Comparison of ENCODE assay signal across 29 cellular contexts in genomic region chr12:5186715-5187114, GRCh38.
"Had no signal": no experiment of that assay in that cellular context is flagged by ENCODE, and none has a peak within 500 bp of the region (broad histone marks: within the 10 kb centered on the region; RNA-seq: fewer than 3 reads in every experiment).

No MANE protein-coding gene starts in this region.

- H3K9me3 Mint-ChIP-seq: activated CD4-positive, alpha-beta memory T cell treated with anti-CD3 and anti-CD28 coated beads for 36 hours; activated CD4-positive, alpha-beta T cell treated with anti-CD3 and anti-CD28 coated beads, Interleukin-2, amount 10 ng/mL, durations not matched to agents 24 days and 14 days; activated naive CD4-positive, alpha-beta T cell treated with anti-CD3 and anti-CD28 coated beads, Interleukin-2, amount 10 ng/mL, durations not matched to agents 7 days and 5 days; activated naive CD4-positive, alpha-beta T cell treated with anti-CD3 and anti-CD28 coated beads, Interleukin-2, amount 50 U/mL, for 72 hours; activated naive CD8-positive, alpha-beta T cell treated with anti-CD3 and anti-CD28 coated beads, Interleukin-2, amount 10 ng/mL, durations not matched to agents 7 days and 5 days; brain had no signal

- H3K4me1 ChIP-seq: ascending aorta, breast epithelium, colonic mucosa, heart left ventricle had no signal

- H3K4me3 Mint-ChIP-seq: activated CD4-positive, alpha-beta memory T cell treated with anti-CD3 and anti-CD28 coated beads for 36 hours; activated CD4-positive, alpha-beta T cell treated with anti-CD3 and anti-CD28 coated beads for 36 hours; activated CD4-positive, alpha-beta T cell treated with anti-CD3 and anti-CD28 coated beads, Interleukin-2, amount 10 ng/mL, durations not matched to agents 24 days and 14 days; activated CD8-positive, alpha-beta memory T cell treated with anti-CD3 and anti-CD28 coated beads, Interleukin-2, amount 10 ng/mL, durations not matched to agents 7 days and 5 days; activated CD8-positive, alpha-beta T cell treated with anti-CD3 and anti-CD28 coated beads, Interleukin-2, amount 10 ng/mL, durations not matched to agents 7 days and 5 days; activated naive CD4-positive, alpha-beta T cell treated with anti-CD3 and anti-CD28 coated beads, Interleukin-2, amount 10 ng/mL, durations not matched to agents 7 days and 5 days; activated naive CD8-positive, alpha-beta T cell treated with anti-CD3 and anti-CD28 coated beads, Interleukin-2, amount 10 ng/mL, durations not matched to agents 7 days and 5 days; brain had no signal

- H3K4me1 Mint-ChIP-seq: activated CD4-positive, alpha-beta T cell treated with anti-CD3 and anti-CD28 coated beads for 36 hours; activated CD4-positive, alpha-beta T cell treated with anti-CD3 and anti-CD28 coated beads, Interleukin-2, amount 10 ng/mL, durations not matched to agents 24 days and 14 days; activated CD8-positive, alpha-beta memory T cell treated with anti-CD3 and anti-CD28 coated beads, Interleukin-2, amount 10 ng/mL, durations not matched to agents 7 days and 5 days; activated naive CD4-positive, alpha-beta T cell treated with anti-CD3 and anti-CD28 coated beads, Interleukin-2, amount 10 ng/mL, durations not matched to agents 7 days and 5 days; activated naive CD8-positive, alpha-beta T cell treated with anti-CD3 and anti-CD28 coated beads, Interleukin-2, amount 10 ng/mL, durations not matched to agents 7 days and 5 days had no signal

- H3K27ac ChIP-seq: ascending aorta, breast epithelium, cardiac muscle cell, colonic mucosa, gastrocnemius medialis, heart left ventricle had no signal

- H3K27me3 ChIP-seq: ascending aorta, breast epithelium, cardiac muscle cell, colonic mucosa, gastrocnemius medialis, heart left ventricle had no signal

- H3K36me3 ChIP-seq: ascending aorta, breast epithelium, cardiac muscle cell, colonic mucosa, gastrocnemius medialis, heart left ventricle had no signal

- H3K36me3 Mint-ChIP-seq: activated CD4-positive, alpha-beta memory T cell treated with anti-CD3 and anti-CD28 coated beads for 36 hours; activated CD8-positive, alpha-beta memory T cell treated with anti-CD3 and anti-CD28 coated beads, Interleukin-2, amount 10 ng/mL, durations not matched to agents 7 days and 5 days; activated naive CD4-positive, alpha-beta T cell treated with anti-CD3 and anti-CD28 coated beads, Interleukin-2, amount 10 ng/mL, durations not matched to agents 7 days and 5 days; activated naive CD4-positive, alpha-beta T cell treated with anti-CD3 and anti-CD28 coated beads, Interleukin-2, amount 50 U/mL, for 72 hours; activated naive CD8-positive, alpha-beta T cell treated with anti-CD3 and anti-CD28 coated beads, Interleukin-2, amount 10 ng/mL, durations not matched to agents 7 days and 5 days; brain had no signal

- DNase-seq: activated CD4-positive, alpha-beta memory T cell treated with anti-CD3 and anti-CD28 coated beads for 36 hours; activated CD4-positive, alpha-beta T cell treated with anti-CD3 and anti-CD28 coated beads for 36 hours; activated CD4-positive, alpha-beta T cell treated with anti-CD3 and anti-CD28 coated beads, Interleukin-2, amount 10 ng/mL, durations not matched to agents 24 days and 14 days; activated CD4-positive, CD25-positive, alpha-beta regulatory T cell; activated CD4-positive, CD25-positive, alpha-beta regulatory T cell treated with anti-CD3 and anti-CD28 coated beads, Interleukin-2, amount 50 U/mL, for 72 hours; activated CD8-positive, alpha-beta memory T cell treated with anti-CD3 and anti-CD28 coated beads, Interleukin-2, amount 10 ng/mL, durations not matched to agents 7 days and 5 days; activated CD8-positive, alpha-beta memory T cell treated with anti-CD3 and anti-CD28 coated beads, Interleukin-2, amount 50 U/mL, for 4 hours; activated CD8-positive, alpha-beta T cell treated with anti-CD3 and anti-CD28 coated beads, Interleukin-2, amount 10 ng/mL, durations not matched to agents 7 days and 5 days; activated gamma-delta T cell; activated naive CD4-positive, alpha-beta T cell; activated naive CD4-positive, alpha-beta T cell treated with anti-CD3 and anti-CD28 coated beads, Interleukin-2, amount 10 ng/mL, durations not matched to agents 7 days and 5 days; activated naive CD8-positive, alpha-beta T cell treated with anti-CD3 and anti-CD28 coated beads, Interleukin-2, amount 10 ng/mL, durations not matched to agents 7 days and 5 days; activated T-cell treated with anti-CD3 and anti-CD28 coated beads, Interleukin-2, amount 50 U/mL, for 1 hour; activated T-cell treated with anti-CD3 and anti-CD28 coated beads, Interleukin-2, amount 50 U/mL, for 48 hours; central memory CD4-positive, alpha-beta T cell; cerebellar nuclear complex; colonic mucosa; effector CD8-positive, alpha-beta T cell; foreskin fibroblast; gastrocnemius medialis; glutamatergic neuron; heart left ventricle; T-helper 2 cell had no signal

- H3K27ac Mint-ChIP-seq: activated CD4-positive, alpha-beta memory T cell treated with anti-CD3 and anti-CD28 coated beads for 36 hours; activated CD4-positive, alpha-beta T cell treated with anti-CD3 and anti-CD28 coated beads for 36 hours; activated CD4-positive, alpha-beta T cell treated with anti-CD3 and anti-CD28 coated beads, Interleukin-2, amount 10 ng/mL, durations not matched to agents 24 days and 14 days; activated CD8-positive, alpha-beta memory T cell treated with anti-CD3 and anti-CD28 coated beads, Interleukin-2, amount 10 ng/mL, durations not matched to agents 7 days and 5 days; activated CD8-positive, alpha-beta T cell treated with anti-CD3 and anti-CD28 coated beads, Interleukin-2, amount 10 ng/mL, durations not matched to agents 7 days and 5 days; activated naive CD4-positive, alpha-beta T cell treated with anti-CD3 and anti-CD28 coated beads, Interleukin-2, amount 10 ng/mL, durations not matched to agents 7 days and 5 days; activated naive CD8-positive, alpha-beta T cell treated with anti-CD3 and anti-CD28 coated beads, Interleukin-2, amount 10 ng/mL, durations not matched to agents 7 days and 5 days had no signal

- H3K27me3 Mint-ChIP-seq: activated CD4-positive, alpha-beta T cell treated with anti-CD3 and anti-CD28 coated beads, Interleukin-2, amount 10 ng/mL, durations not matched to agents 24 days and 14 days; activated CD8-positive, alpha-beta memory T cell treated with anti-CD3 and anti-CD28 coated beads, Interleukin-2, amount 10 ng/mL, durations not matched to agents 7 days and 5 days; activated naive CD4-positive, alpha-beta T cell treated with anti-CD3 and anti-CD28 coated beads, Interleukin-2, amount 10 ng/mL, durations not matched to agents 7 days and 5 days had no signal

- ATAC-seq: activated CD4-positive, alpha-beta T cell treated with anti-CD3 and anti-CD28 coated beads for 36 hours; activated CD8-positive, alpha-beta memory T cell treated with anti-CD3 and anti-CD28 coated beads, Interleukin-2, amount 10 ng/mL, durations not matched to agents 7 days and 5 days; activated CD8-positive, alpha-beta T cell treated with anti-CD3 and anti-CD28 coated beads, Interleukin-2, amount 10 ng/mL, durations not matched to agents 7 days and 5 days; activated naive CD4-positive, alpha-beta T cell treated with anti-CD3 and anti-CD28 coated beads, Interleukin-2, amount 50 U/mL, for 72 hours; esophagus mucosa; gastrocnemius medialis; heart left ventricle had no signal

- H3K4me3 ChIP-seq: ascending aorta, breast epithelium, cardiac muscle cell, colonic mucosa, gastrocnemius medialis had no signal

- H3K9me3 ChIP-seq: ascending aorta, breast epithelium, colonic mucosa, gastrocnemius medialis, heart left ventricle had no signal
